ENCODE assay signal across 8 cellular contexts in genomic region chr17:67546578-67547527, GRCh38.
DNase-seq lines count a peak whose midpoint lies in the region; ATAC-seq and TF ChIP-seq lines count a peak whose summit lies in the region.

No MANE protein-coding gene starts in this region.

- POLR2A ChIA-PET in PC-3 (lab: Charles Lee; ENCODE audit: unreplicated experiment) = no interaction called here

- H3K9me3 ChIP-seq in PC-3 (ENCODE audit: low read length) = no peaks in the 10 kb centered on the region

- DNase-seq in OCI-M1 (lab: John Stamatoyannopoulos, UW) (peak; percentile 38), hippocampal formation (lab: John Stamatoyannopoulos, UW) (peak; percentile 15 to 26), glutamatergic neuron (no peak), NCI-H128 (lab: John Stamatoyannopoulos, UW; ENCODE audit: unreplicated experiment) (no peak), PC-3 (no peak), NCI-H2196 treated with DMSO at 0.1 percent for 48 hours (lab: John Stamatoyannopoulos, UW; ENCODE audit: unreplicated experiment) (no peak)

- no peak overlapping the region for H3K9ac ChIP-seq in PC-3 (ENCODE audit: low read length)

- H3K4me1 Mint-ChIP-seq in glutamatergic neuron (ENCODE audit: low read depth, unreplicated experiment) = peaks cover 15% of the 10 kb centered on the region

- H3K79me2 ChIP-seq in PC-3 (ENCODE audit: low read length) = no peaks in the 10 kb centered on the region

- CTCF ChIA-PET in PC-3 (lab: Charles Lee) = no interaction called here

- BruUV-seq in PC-3 (replicated peaks; lab: Mats Ljungman, UMichigan) = no TSS peak

- intact Hi-C loops in PC-3 (cut with micrococcal nuclease) = no loop called here

- H3K9me2 ChIP-seq in PC-3 (replicated peaks; ENCODE audit: low read length) = no peaks in the 10 kb centered on the region

- ATAC-seq in GM18868 (IDR thresholded peaks at IDR 0.05; ENCODE audit: unreplicated experiment) (peak; percentile 97), HG02623 (IDR thresholded peaks at IDR 0.05; ENCODE audit: unreplicated experiment) (peak; percentile 93), PC-3 (no peak; the same call in 1 of the 2 replicates)

- no peak overlapping the region for H3K4me2 ChIP-seq in PC-3 (ENCODE audit: low read length)

- no peak overlapping the region for H2AFZ ChIP-seq in PC-3 (ENCODE audit: low read length)

- H3K9me3 Mint-ChIP-seq in glutamatergic neuron (ENCODE audit: unreplicated experiment) = peaks cover 1% of the 10 kb centered on the region

- H3K4me3 Mint-ChIP-seq in glutamatergic neuron (ENCODE audit: unreplicated experiment) = no peak overlapping the region

- no peaks in the 10 kb centered on the region for H3K36me3 ChIP-seq in PC-3 (ENCODE audit: low read depth, low read length)

- H3K27ac ChIP-seq in PC-3 (ENCODE audit: low read length) = no peak overlapping the region

- no peaks in the 10 kb centered on the region for H4K20me1 ChIP-seq in PC-3 (ENCODE audit: low read length)

- no peaks in the 10 kb centered on the region for H3F3A ChIP-seq in PC-3 (ENCODE audit: low read length, unreplicated experiment)

- H3K27ac Mint-ChIP-seq in glutamatergic neuron (ENCODE audit: unreplicated experiment) = no peak overlapping the region

- H3K27me3 Mint-ChIP-seq in glutamatergic neuron (ENCODE audit: unreplicated experiment) = no peaks in the 10 kb centered on the region

- no peaks in the 10 kb centered on the region for H3K36me3 Mint-ChIP-seq in glutamatergic neuron (ENCODE audit: unreplicated experiment)

- TF ChIP-seq CTCF in glutamatergic neuron (IDR thresholded peaks at IDR 0.05; ENCODE audit: partially characterized antibody, unreplicated experiment) (no peak), PC-3 (conservative IDR thresholded peaks at IDR 0.05; ENCODE audit: low read depth, low read length) (no peak)

- H3K4me3 ChIP-seq in PC-3 (ENCODE audit: low read length) = no peak overlapping the region

- no peaks in the 10 kb centered on the region for H3K4me1 ChIP-seq in PC-3 (ENCODE audit: insufficient read depth, low read length)

- H3K27me3 ChIP-seq in PC-3 (ENCODE audit: low read length) = no peaks in the 10 kb centered on the region

Comparison
In these comparisons a context has a peak if more than half of its experiments do, and no peak if none do; other contexts are left out.
1. DNase-seq: peak in OCI-M1 (single experiment) and hippocampal formation (2 of 2); none in glutamatergic neuron (single experiment), NCI-H128 (single experiment), PC-3 (single experiment) and NCI-H2196 treated with DMSO at 0.1 percent for 48 hours (single experiment).